In genomic region chr6:137518584-137518983, GRCh38 we compare ENCODE assay signal across 16 cellular contexts. TPM values are rescaled to one million over a fixed set of nuclear protein-coding genes. Genes with fewer than 3 reads are reported as not detected.
"Had no signal": no experiment of that assay in that cellular context is flagged by ENCODE, and none has a peak within 500 bp of the region (broad histone marks: within the 10 kb centered on the region; RNA-seq: fewer than 3 reads in every experiment).

No MANE protein-coding gene starts in this region.

- H3K4me2 ChIP-seq: neural progenitor cell had no signal

- H3K27ac ChIP-seq: breast epithelium, esophagus muscularis mucosa, neural progenitor cell, parathyroid adenoma had no signal

- H2AFZ ChIP-seq: neural progenitor cell, parathyroid adenoma had no signal

- ATAC-seq: activated T-cell treated with anti-CD3 and anti-CD28 coated beads, Interleukin-2, amount 50 U/mL, for 72 hours; left ventricle myocardium superior; stimulated activated naive CD8-positive, alpha-beta T cell treated with anti-CD3 and anti-CD28 coated beads, Interleukin-15, amount 100 ng/mL, for 72 hours had no signal

- H3K9me3 Mint-ChIP-seq: activated CD4-positive, alpha-beta memory T cell treated with anti-CD3 and anti-CD28 coated beads, Interleukin-2, amount 10 ng/mL, durations not matched to agents 7 days and 5 days; activated T-cell treated with anti-CD3 and anti-CD28 coated beads, Interleukin-2, amount 50 U/mL, for 72 hours; stimulated activated naive CD8-positive, alpha-beta T cell treated with anti-CD3 and anti-CD28 coated beads, Interleukin-15, amount 100 ng/mL, for 72 hours had no signal

- DNase-seq: activated CD4-positive, alpha-beta memory T cell treated with anti-CD3 and anti-CD28 coated beads, Interleukin-2, amount 10 ng/mL, durations not matched to agents 7 days and 5 days; activated CD4-positive, CD25-positive, alpha-beta regulatory T cell treated with anti-CD3 and anti-CD28 coated beads, Interleukin-2, amount 50 U/mL, for 72 hours; activated gamma-delta T cell treated with Interleukin-2 at 50 U/mL for 16 hours; activated T-cell treated with anti-CD3 and anti-CD28 coated beads, Interleukin-2, amount 50 U/mL, for 72 hours; aorta; glutamatergic neuron; left ventricle myocardium superior; stimulated activated CD4-positive, alpha-beta T cell treated with anti-CD3 and anti-CD28 coated beads, Interleukin-4, amount 100 ng/mL, for 4 hours; stimulated activated naive CD8-positive, alpha-beta T cell treated with anti-CD3 and anti-CD28 coated beads, Interleukin-15, amount 100 ng/mL, for 72 hours had no signal

- H3K36me3 ChIP-seq: breast epithelium, esophagus muscularis mucosa, neural progenitor cell had no signal

- H3K9ac ChIP-seq: neural progenitor cell, parathyroid adenoma had no signal

- H3K9me3 ChIP-seq: breast epithelium, esophagus muscularis mucosa had no signal

- H3K4me1 ChIP-seq: breast epithelium, esophagus muscularis mucosa, parathyroid adenoma had no signal

- H3K4me3 ChIP-seq: breast epithelium, esophagus muscularis mucosa, neural progenitor cell had no signal

- H3K36me3 Mint-ChIP-seq: neural progenitor cell had no signal

- H3K27ac Mint-ChIP-seq: activated CD4-positive, alpha-beta memory T cell treated with anti-CD3 and anti-CD28 coated beads, Interleukin-2, amount 10 ng/mL, durations not matched to agents 7 days and 5 days; activated T-cell treated with anti-CD3 and anti-CD28 coated beads, Interleukin-2, amount 50 U/mL, for 72 hours; neural progenitor cell; stimulated activated naive CD8-positive, alpha-beta T cell treated with anti-CD3 and anti-CD28 coated beads, Interleukin-15, amount 100 ng/mL, for 72 hours had no signal

- H3K79me2 ChIP-seq: parathyroid adenoma had no signal

RNA-seq across cellular contexts. Expression of gene OLIG3, which starts 24.4 kb away (rescaled TPM):
- total RNA-seq: aorta, breast epithelium, dermis microvascular lymphatic vessel endothelial cell, fibroblast of villous mesenchyme, left ventricle myocardium superior, skeletal muscle tissue had no signal
- polyA plus RNA-seq: aorta had no signal
